Comparison of ENCODE assay signal across 1 cellular context in genomic region chr22:43014062-43014875, GRCh38.
TF ChIP-seq lines count a peak whose summit lies in the region.

No MANE protein-coding gene starts in this region.

TF ChIP-seq in H1, 55 proteins besides CTCF, POLR2A, EP300 and RAD21 (continued from another document):
- TF ChIP-seq CHD2 (IDR thresholded peaks at IDR 0.05; ENCODE audit: low read length) (no peak), KDM1A (IDR thresholded peaks at IDR 0.05; ENCODE audit: borderline replicate concordance, low read length) (no peak), SAP30 (IDR thresholded peaks at IDR 0.05; ENCODE audit: insufficient read depth, insufficient replicate concordance, low read length) (peak; percentile 15), SP1 (IDR thresholded peaks at IDR 0.05; ENCODE audit: low read depth, low read length) (no peak), KDM5A (IDR thresholded peaks at IDR 0.05; ENCODE audit: low read length) (no peak), SP4 (IDR thresholded peaks at IDR 0.05; ENCODE audit: low read length) (no peak), PHF8 (conservative IDR thresholded peaks at IDR 0.05; ENCODE audit: low read depth, low read length) (peak; percentile 42; the same call in 1 of the 2 replicates), KDM4A (IDR thresholded peaks at IDR 0.05; ENCODE audit: low read depth, low read length, severe bottlenecking) (peak; percentile 9), CBX8 (IDR thresholded peaks at IDR 0.05; ENCODE audit: borderline replicate concordance, low read depth, low read length) (no peak)
